ENCODE assay signal across 8 cellular contexts in genomic region chr12:109775172-109775881, GRCh38.
DNase-seq lines count a peak whose midpoint lies in the region; ATAC-seq and TF ChIP-seq lines count a peak whose summit lies in the region.

No MANE protein-coding gene starts in this region.

- ATAC-seq in GM19463 (IDR thresholded peaks at IDR 0.05; ENCODE audit: unreplicated experiment): no peak

- TF ChIP-seq CTCF in VCaP (conservative IDR thresholded peaks at IDR 0.05): peak; percentile 97

- DNase-seq in NCI-H446 (lab: John Stamatoyannopoulos, UW): peak; percentile 13 to 63
- DNase-seq in NCI-H446 treated with DMSO at 0.1 percent for 48 hours (lab: John Stamatoyannopoulos, UW): no peak
- DNase-seq in NCI-H1694 treated with DMSO at 0.1 percent for 48 hours (lab: John Stamatoyannopoulos, UW): peak; percentile 28
- peak; percentile 81 to 87 for DNase-seq in T47D (ENCODE audit: low read depth in 1 of 2, low spot score in 1 of 2)
- peak; percentile 82 for DNase-seq in islet precursor cell
- DNase-seq in stimulated activated CD4-positive, alpha-beta T cell treated with anti-CD3 and anti-CD28 coated beads, Interleukin-15, amount 100 ng/mL, for 48 hours (ENCODE audit: low read depth in 2 of 2): peak; percentile 52 to 67

- H3K27ac ChIP-seq in VCaP: no peak overlapping the region

- in situ Hi-C loops in T47D (cut with HindIII; ENCODE audit: low pct_unique_long_range_greater_than_20kb, low sequenced_read_pairs): no loop called here
